Comparison of ENCODE assay signal across 23 cellular contexts in genomic region chr15:92942706-92943105, GRCh38. TPM values are rescaled to one million over a fixed set of nuclear protein-coding genes. Genes with fewer than 3 reads are reported as not detected.
DNase-seq lines count a peak whose midpoint lies in the region; ATAC-seq and TF ChIP-seq lines count a peak whose summit lies in the region.
"Had no signal": no experiment of that assay in that cellular context is flagged by ENCODE, and none has a peak within 500 bp of the region (broad histone marks: within the 10 kb centered on the region; RNA-seq: fewer than 3 reads in every experiment).

No MANE protein-coding gene starts in this region.

- no peak overlapping the region for H3K4ac ChIP-seq in H9 (ENCODE audit: low read depth, low read length)

- H3K56ac ChIP-seq in H9 (ENCODE audit: insufficient read length, low read depth, low read length) = no peak overlapping the region

- peak overlapping the region; percentile 64 for H3K27ac Mint-ChIP-seq in activated T-cell treated with anti-CD3 and anti-CD28 coated beads, Interleukin-2, amount 50 U/mL, for 72 hours
- H3K27ac Mint-ChIP-seq in H9 = no peak overlapping the region; a peak in 1 of 7 replicates
- H3K27ac Mint-ChIP-seq: nephron progenitor cell had no signal

- peaks cover 41 to 70% of the 10 kb centered on the region in 2 donors for H3K36me3 Mint-ChIP-seq in activated T-cell treated with anti-CD3 and anti-CD28 coated beads, Interleukin-2, amount 50 U/mL, for 72 hours (ENCODE audit: insufficient read depth in 2 of 2)
- H3K36me3 Mint-ChIP-seq in H9 (ENCODE audit: insufficient read depth in 1 of 3, low read depth in 3 of 3) = peaks cover 71 to 93% (median 92%) of the 10 kb centered on the region in 3 experiments

- H3K9ac ChIP-seq in H9 (ENCODE audit: extremely low read depth, insufficient read length, low read length) = no peak overlapping the region
- H3K9ac ChIP-seq: SK-N-SH had no signal

- no peak overlapping the region for H2AK5ac ChIP-seq in H9 (ENCODE audit: insufficient read length, low read length)

- no peaks in the 10 kb centered on the region for H3K27me3 Mint-ChIP-seq in activated T-cell treated with anti-CD3 and anti-CD28 coated beads, Interleukin-2, amount 50 U/mL, for 72 hours (ENCODE audit: low read depth)
- no peaks in the 10 kb centered on the region; the same call in 1 of the 2 replicates for H3K27me3 Mint-ChIP-seq in H9 (ENCODE audit: low read depth)

- no peaks in the 10 kb centered on the region for H3K23me2 ChIP-seq in H9 (ENCODE audit: insufficient read length, low read depth, low read length, poor library complexity, severe bottlenecking)

- peaks cover 9% of the 10 kb centered on the region for H3K9me3 ChIP-seq in H9 (ENCODE audit: control insufficient read depth, low read depth, low read length)
- H3K9me3 ChIP-seq: prostate gland, SK-N-SH, suprapubic skin had no signal

- H3K36me3 ChIP-seq in brain microvascular endothelial cell (replicated peaks) = peaks cover 90% of the 10 kb centered on the region

- no peak overlapping the region for H2BK15ac ChIP-seq in H9 (ENCODE audit: low read depth, low read length)

- no peak overlapping the region for H4K8ac ChIP-seq in H9 (replicated peaks; ENCODE audit: insufficient read length, low read depth, low read length)

- peaks cover 20% of the 10 kb centered on the region for H3K4me1 Mint-ChIP-seq in activated T-cell treated with anti-CD3 and anti-CD28 coated beads, Interleukin-2, amount 50 U/mL, for 72 hours (ENCODE audit: low read depth)
- no peaks in the 10 kb centered on the region for H3K4me1 Mint-ChIP-seq in H9
- H3K4me1 Mint-ChIP-seq: nephron progenitor cell had no signal

- no peaks in the 10 kb centered on the region for H3K27me3 ChIP-seq in H9 (ENCODE audit: insufficient read depth, low read length)
- H3K27me3 ChIP-seq in brain microvascular endothelial cell (replicated peaks) = no peaks in the 10 kb centered on the region
- H3K27me3 ChIP-seq: gastroesophageal sphincter, suprapubic skin had no signal

- no peak overlapping the region for H4K5ac ChIP-seq in H9 (ENCODE audit: insufficient read length, low read depth, low read length)

- H3K4me3 ChIP-seq in brain microvascular endothelial cell (ENCODE audit: low read depth, low read length) = no peak overlapping the region
- no peak overlapping the region for H3K4me3 ChIP-seq in retinal pigment epithelial cell (ENCODE audit: low read length)
- H3K4me3 ChIP-seq: gastroesophageal sphincter, prostate gland, suprapubic skin had no signal

- peaks cover 14% of the 10 kb centered on the region in 2 donors for H3K9me3 Mint-ChIP-seq in activated T-cell treated with anti-CD3 and anti-CD28 coated beads, Interleukin-2, amount 50 U/mL, for 72 hours
- H3K9me3 Mint-ChIP-seq in H9 = peaks cover 7 to 11% of the 10 kb centered on the region in 2 experiments; a peak in 4 of 5 replicates

- TF ChIP-seq CTCF in H9 (conservative IDR thresholded peaks at IDR 0.05) = peak; percentile 24; the same call in 1 of the 3 replicates
- TF ChIP-seq CTCF in brain microvascular endothelial cell (IDR thresholded peaks at IDR 0.05; ENCODE audit: low read depth, low read length, missing control alignments) = peak; percentile 12
- TF ChIP-seq CTCF in retinal pigment epithelial cell (conservative IDR thresholded peaks at IDR 0.05; ENCODE audit: low read depth, low read length) = peak; percentile 39

- no peak overlapping the region for H3K18ac ChIP-seq in H9 (ENCODE audit: insufficient read length, low read depth, low read length)

- H3K14ac ChIP-seq in H9 (ENCODE audit: insufficient read depth, low read length) = no peak overlapping the region

- no peak for DNase-seq in activated T-cell treated with anti-CD3 and anti-CD28 coated beads, Interleukin-2, amount 50 U/mL, for 72 hours
- no peak for DNase-seq in activated T-cell treated with anti-CD3 and anti-CD28 coated beads, Interleukin-2, amount 50 U/mL, for 1 hour
- DNase-seq in H9 = no peak
- DNase-seq in brain microvascular endothelial cell = no peak
- no peak for DNase-seq in retinal pigment epithelial cell (ENCODE audit: low read depth)
- DNase-seq in ecto neural progenitor cell (ENCODE audit: low spot score) = no peak
- DNase-seq: activated CD4-positive, alpha-beta T cell treated with anti-CD3 and anti-CD28 coated beads for 1 hour; cortex of kidney; DMS79 treated with DMSO at 0.1 percent for 48 hours; IMR-90; mesendoderm; MM.1S; nephron progenitor cell; SK-N-SH; T1000 had no signal

- H3K79me1 ChIP-seq in H9 (ENCODE audit: insufficient read depth, low read depth, low read length, poor library complexity, severe bottlenecking) = no peaks in the 10 kb centered on the region

- no peak overlapping the region for H3K23ac ChIP-seq in H9 (ENCODE audit: insufficient read length, low read depth, low read length)

- H4K20me1 ChIP-seq in H9 (ENCODE audit: control insufficient read depth, insufficient read depth, insufficient read length) = no peaks in the 10 kb centered on the region

- ATAC-seq in activated T-cell treated with anti-CD3 and anti-CD28 coated beads, Interleukin-2, amount 50 U/mL, for 72 hours (replicated peaks in 1 of 2) = no peak
- ATAC-seq in GM21825 (IDR thresholded peaks at IDR 0.05; ENCODE audit: unreplicated experiment) = no peak
- ATAC-seq in HG02763 (IDR thresholded peaks at IDR 0.05; ENCODE audit: unreplicated experiment) = no peak
- ATAC-seq: activated naive CD4-positive, alpha-beta T cell treated with anti-CD3 and anti-CD28 coated beads, Interleukin-2, amount 50 U/mL, for 72 hours; gastroesophageal sphincter had no signal

- in situ Hi-C loops in brain microvascular endothelial cell (cut with HindIII; ENCODE audit: low pct_ligation_motif_present, low sequenced_read_pairs) = no loop called here

- H2BK120ac ChIP-seq in H9 (ENCODE audit: low read depth, low read length, poor library complexity, severe bottlenecking) = no peak overlapping the region

- no peak overlapping the region for H3T11ph ChIP-seq in H9 (ENCODE audit: low read length)

- H3K4me1 ChIP-seq in H9 (ENCODE audit: insufficient read depth, low read length) = no peaks in the 10 kb centered on the region
- H3K4me1 ChIP-seq: prostate gland, suprapubic skin had no signal

- H3K4me2 ChIP-seq in H9 (ENCODE audit: insufficient read depth, insufficient read length, low read length) = no peak overlapping the region
- H3K4me2 ChIP-seq: SK-N-SH had no signal

- no peak overlapping the region for H2BK20ac ChIP-seq in H9 (ENCODE audit: low read depth, low read length, poor library complexity, severe bottlenecking)

- no peak overlapping the region for H4K91ac ChIP-seq in H9 (ENCODE audit: insufficient read length, low read depth, low read length)

- H2BK12ac ChIP-seq in H9 (ENCODE audit: insufficient read length, low read depth, low read length) = no peak overlapping the region

- H2BK5ac ChIP-seq in H9 (ENCODE audit: insufficient read length, low read length) = no peak overlapping the region

- no CpG with 5 or more reads among the region's 3 CpGs for WGBS in H9 (ENCODE audit: extremely low coverage, insufficient read length, low lambda C conversion rate)

- no peak overlapping the region for H2AFZ ChIP-seq in H9 (ENCODE audit: low read length)

- H3K4me3 Mint-ChIP-seq in activated T-cell treated with anti-CD3 and anti-CD28 coated beads, Interleukin-2, amount 50 U/mL, for 72 hours = peak overlapping the region in 1 of 2 donors; percentile 28
- H3K4me3 Mint-ChIP-seq in H9 = no peak overlapping the region
- H3K4me3 Mint-ChIP-seq: brain, nephron progenitor cell had no signal

- no peak overlapping the region for H3K27ac ChIP-seq in H9 (ENCODE audit: insufficient read length, low read depth, low read length)
- H3K27ac ChIP-seq in brain microvascular endothelial cell = no peak overlapping the region
- H3K27ac ChIP-seq: gastroesophageal sphincter, HL-60, prostate gland, suprapubic skin had no signal

- H3K79me2 ChIP-seq in H9 (ENCODE audit: insufficient read depth, low read length) = peaks cover 2% of the 10 kb centered on the region; the same call in 1 of the 2 replicates

RNA-seq across cellular contexts. Expression of gene CHD2, which starts 42.6 kb away (rescaled TPM):
- 100 to 1,000 TPM; 208 to 246 TPM for total RNA-seq in activated T-cell treated with anti-CD3 and anti-CD28 coated beads, Interleukin-2, amount 50 U/mL, for 72 hours
- 56.7 and 63.3 TPM in 2 replicates for total RNA-seq in H9 (2021)
